ENCODE assay signal across 27 cellular contexts in the genomic region with DNA sequence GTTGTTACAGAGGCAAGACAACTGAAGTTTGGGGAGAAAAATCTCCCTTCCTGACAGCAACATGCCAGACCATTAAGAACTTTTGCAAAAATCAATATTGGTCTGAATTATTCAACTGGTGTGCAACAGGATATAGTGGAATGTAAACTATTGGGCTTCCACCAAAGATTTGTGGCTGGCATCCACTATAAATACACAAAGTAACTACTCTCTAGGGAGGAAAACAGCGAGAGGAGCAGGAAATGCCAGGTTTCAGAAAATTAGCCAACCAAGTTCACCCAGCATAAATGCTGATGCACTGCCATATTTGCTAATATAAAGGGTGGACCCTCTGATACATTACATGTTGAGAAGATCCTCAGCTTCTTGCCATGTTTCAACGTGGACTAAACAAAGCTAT.
A peak's percentile ranks its signal among the peaks of the same experiment; 100 is the strongest.
DNase-seq lines count a peak whose midpoint lies in the region; ATAC-seq and TF ChIP-seq lines count a peak whose summit lies in the region.
"Had no signal": no experiment of that assay in that cellular context is flagged by ENCODE, and none has a peak within 500 bp of the region (broad histone marks: within the 10 kb centered on the region; RNA-seq: fewer than 3 reads in every experiment).

No MANE protein-coding gene starts in this region.

- intact Hi-C loops in IMR-90 (cut with micrococcal nuclease) (no loop called here), head of caudate nucleus (cut with DNase I) (no loop called here)

- TF ChIP-seq RAD21 in IMR-90 (IDR thresholded peaks at IDR 0.05; ENCODE audit: low read length) = no peak

- peaks cover 27% of the 10 kb centered on the region for H3K4me1 ChIP-seq in BLaER1
- H3K4me1 ChIP-seq in IMR-90 (ENCODE audit: control insufficient read depth, insufficient read depth, low read length) = peaks cover 11% of the 10 kb centered on the region
- H3K4me1 ChIP-seq: left lung, suprapubic skin had no signal

- H3K27me3 ChIP-seq in BLaER1 = no peaks in the 10 kb centered on the region
- H3K27me3 ChIP-seq in IMR-90 (ENCODE audit: control insufficient read depth, insufficient read depth, low read length) = no peaks in the 10 kb centered on the region
- no peaks in the 10 kb centered on the region for H3K27me3 ChIP-seq in brain microvascular endothelial cell (replicated peaks)
- H3K27me3 ChIP-seq: left lung, suprapubic skin, upper lobe of left lung had no signal

- peak overlapping the region; percentile 68 for H3K4me2 ChIP-seq in BLaER1
- H3K4me2 ChIP-seq in IMR-90 (ENCODE audit: low read depth, low read length) = peak overlapping the region; percentile 31; the same call in 1 of the 2 replicates

- no peak for TF ChIP-seq CTCF in IMR-90 (conservative IDR thresholded peaks at IDR 0.05; ENCODE audit: low read depth, low read length)
- TF ChIP-seq CTCF in brain microvascular endothelial cell (IDR thresholded peaks at IDR 0.05; ENCODE audit: low read depth, low read length, missing control alignments) = no peak

- no peak overlapping the region for H2AK9ac ChIP-seq in IMR-90 (replicated peaks; ENCODE audit: low read depth, low read length, poor library complexity)

- DNase-seq in IMR-90 (peak; percentile 63), brain microvascular endothelial cell (peak; percentile 24), iris pigment epithelial cell (ENCODE audit: low read depth) (peak; percentile 24), NCI-H1092 (lab: John Stamatoyannopoulos, UW) (no peak), head of caudate nucleus (no peak)
- DNase-seq: activated CD4-positive, alpha-beta memory T cell treated with anti-CD3 and anti-CD28 coated beads, Interleukin-2, amount 10 ng/mL, durations not matched to agents 7 days and 5 days; activated CD4-positive, alpha-beta T cell treated with anti-CD3 and anti-CD28 coated beads for 1 hour; activated CD8-positive, alpha-beta memory T cell treated with anti-CD3 and anti-CD28 coated beads, Interleukin-2, amount 50 U/mL, for 4 hours; activated naive CD4-positive, alpha-beta T cell treated with Interleukin-2 at 50 U/mL for 16 hours; CD4-positive, CD25-positive, alpha-beta regulatory T cell; glutamatergic neuron; GOT3; islet precursor cell; left lung; MV-4-11; NCI-H146; NCI-H345; NCI-H748 treated with DMSO at 0.1 percent for 48 hours; nephron progenitor cell; Right ventricle myocardium superior; stimulated activated naive CD4-positive, alpha-beta T cell treated with Interleukin-2 at 50 U/mL for 16 hours; upper lobe of left lung had no signal

- H2BK5ac ChIP-seq in IMR-90 (ENCODE audit: low read depth, low read length, poor library complexity, severe bottlenecking) = no peak overlapping the region

- no peaks in the 10 kb centered on the region for H3K36me3 ChIP-seq in BLaER1
- peaks cover 2% of the 10 kb centered on the region; the same call in 1 of the 2 replicates for H3K36me3 ChIP-seq in IMR-90 (ENCODE audit: control insufficient read depth, insufficient read depth, low read length)
- no peaks in the 10 kb centered on the region for H3K36me3 ChIP-seq in brain microvascular endothelial cell (replicated peaks)
- H3K36me3 ChIP-seq: left lung, suprapubic skin, upper lobe of left lung had no signal

- no CpG with 5 or more reads among the region's 2 CpGs for WGBS in IMR-90 (ENCODE audit: extremely low coverage in 2 of 2, insufficient read length in 1 of 2), 2 experiments

- no peaks in the 10 kb centered on the region for H4K20me1 ChIP-seq in BLaER1
- H4K20me1 ChIP-seq in IMR-90 (ENCODE audit: insufficient read depth, low read length) = peaks cover 14% of the 10 kb centered on the region; the same call in 1 of the 2 replicates

- no TSS peak for BruUV-seq in IMR-90 (replicated peaks; lab: Mats Ljungman, UMichigan)

- TF ChIP-seq POLR2A in IMR-90 (IDR thresholded peaks at IDR 0.05; ENCODE audit: low read depth, low read length) = no peak

- peaks cover 8% of the 10 kb centered on the region for H3K9me1 ChIP-seq in IMR-90 (ENCODE audit: insufficient read depth, low read length)

- POLR2A ChIA-PET in IMR-90 (lab: Charles Lee; ENCODE audit: unreplicated experiment) = no interaction called here

- H2AFZ ChIP-seq in IMR-90 (replicated peaks; ENCODE audit: low read length, poor library complexity) = no peak overlapping the region

- H3K4me3 ChIP-seq in BLaER1 (no peak overlapping the region), IMR-90 (ENCODE audit: insufficient read depth, low read depth, low read length) (no peak overlapping the region), brain microvascular endothelial cell (ENCODE audit: low read depth, low read length) (no peak overlapping the region)
- H3K4me3 ChIP-seq: left lung, suprapubic skin, upper lobe of left lung had no signal

- H3K4ac ChIP-seq in IMR-90 (ENCODE audit: low read depth, low read length) = peak overlapping the region; percentile 41; the same call in 1 of the 2 replicates

- H4K8ac ChIP-seq in IMR-90 (ENCODE audit: low read depth in 2 of 2, low read length in 2 of 2) = no peak overlapping the region

- CTCF ChIA-PET in IMR-90 (lab: Yijun Ruan, JAX) = no interaction called here

- H2BK20ac ChIP-seq in IMR-90 (ENCODE audit: low read depth, low read length) = no peak overlapping the region

- no peak overlapping the region for H4K91ac ChIP-seq in IMR-90 (ENCODE audit: insufficient read depth, low read depth, low read length)

- H3K9me3 ChIP-seq in BLaER1 (no peaks in the 10 kb centered on the region; the same call in 1 of the 2 replicates), IMR-90 (ENCODE audit: control insufficient read depth, insufficient read depth, low read length) (no peaks in the 10 kb centered on the region)
- H3K9me3 ChIP-seq: left lung, suprapubic skin, upper lobe of left lung had no signal

- no peak overlapping the region for H4K5ac ChIP-seq in IMR-90 (ENCODE audit: low read depth, low read length)

- dilution Hi-C loops in IMR-90 (cut with HindIII; ENCODE audit: low sequenced_read_pairs, unreplicated experiment) = no loop called here

- no peak overlapping the region for H3K14ac ChIP-seq in IMR-90 (replicated peaks; ENCODE audit: low read depth, low read length)

- H3K56ac ChIP-seq in IMR-90 (ENCODE audit: extremely low read depth, insufficient read depth, low read length) = no peak overlapping the region

- H2BK15ac ChIP-seq in IMR-90 (ENCODE audit: low read depth, low read length) = no peak overlapping the region

- H3K23ac ChIP-seq in IMR-90 (ENCODE audit: low read depth, low read length) = no peak overlapping the region

- H2AK5ac ChIP-seq in IMR-90 (ENCODE audit: low read depth, low read length) = no peak overlapping the region

- in situ Hi-C loops in IMR-90 (cut with MboI; ENCODE audit: low sequenced_read_pairs) = no loop called here
- in situ Hi-C loops in brain microvascular endothelial cell (cut with HindIII; ENCODE audit: low pct_ligation_motif_present, low sequenced_read_pairs) = no loop called here

- no peak overlapping the region for H2BK120ac ChIP-seq in IMR-90 (ENCODE audit: low read depth, low read length)

- H3K27ac ChIP-seq in BLaER1 (peak overlapping the region; percentile 16; the same call in 1 of the 2 replicates), IMR-90 (ENCODE audit: insufficient read depth, low read length) (no peak overlapping the region), brain microvascular endothelial cell (no peak overlapping the region)
- H3K27ac ChIP-seq: left lung, suprapubic skin, upper lobe of left lung had no signal

- H3K9ac ChIP-seq in BLaER1 (no peak overlapping the region), IMR-90 (ENCODE audit: low read depth, low read length) (no peak overlapping the region)

- ATAC-seq in IMR-90 (ENCODE audit: low read depth) (peak; percentile 79), GM19397 (IDR thresholded peaks at IDR 0.05; ENCODE audit: unreplicated experiment) (no peak), GM18867 (IDR thresholded peaks at IDR 0.05; ENCODE audit: unreplicated experiment) (no peak)
- ATAC-seq: left lung, Panc1 had no signal

- no peak overlapping the region for H3K18ac ChIP-seq in IMR-90 (ENCODE audit: low read depth, low read length)

- H3K79me1 ChIP-seq in IMR-90 (ENCODE audit: low read depth in 1 of 2, low read length in 2 of 2) = peaks cover 6 to 32% of the 10 kb centered on the region in 2 experiments

TF ChIP-seq in IMR-90, 13 proteins besides CTCF, POLR2A, EP300 and RAD21:
- TF ChIP-seq SMC3 (IDR thresholded peaks at IDR 0.05; ENCODE audit: low read depth, low read length) (no peak), USF2 (IDR thresholded peaks at IDR 0.05; ENCODE audit: low read depth, low read length) (no peak), BHLHE40 (IDR thresholded peaks at IDR 0.05; ENCODE audit: low read depth, low read length) (no peak), FOS (IDR thresholded peaks at IDR 0.05; ENCODE audit: low read depth, low read length) (no peak), MAFK (IDR thresholded peaks at IDR 0.05; ENCODE audit: low read depth, low read length) (no peak), RCOR1 (IDR thresholded peaks at IDR 0.05; ENCODE audit: insufficient replicate concordance, low read length) (no peak), MXI1 (IDR thresholded peaks at IDR 0.05; ENCODE audit: borderline replicate concordance, low read depth, low read length) (no peak), NFE2L2 (IDR thresholded peaks at IDR 0.05; ENCODE audit: low read depth, low read length) (no peak), RFX5 (IDR thresholded peaks at IDR 0.05; ENCODE audit: low read depth, low read length) (no peak), MAZ (IDR thresholded peaks at IDR 0.05; ENCODE audit: borderline replicate concordance, low read depth, low read length) (no peak), CHD1 (IDR thresholded peaks at IDR 0.05; ENCODE audit: low read depth, low read length) (no peak), CEBPB (IDR thresholded peaks at IDR 0.05; ENCODE audit: low read depth, low read length) (no peak)
- TF ChIP-seq, protein P1, sequence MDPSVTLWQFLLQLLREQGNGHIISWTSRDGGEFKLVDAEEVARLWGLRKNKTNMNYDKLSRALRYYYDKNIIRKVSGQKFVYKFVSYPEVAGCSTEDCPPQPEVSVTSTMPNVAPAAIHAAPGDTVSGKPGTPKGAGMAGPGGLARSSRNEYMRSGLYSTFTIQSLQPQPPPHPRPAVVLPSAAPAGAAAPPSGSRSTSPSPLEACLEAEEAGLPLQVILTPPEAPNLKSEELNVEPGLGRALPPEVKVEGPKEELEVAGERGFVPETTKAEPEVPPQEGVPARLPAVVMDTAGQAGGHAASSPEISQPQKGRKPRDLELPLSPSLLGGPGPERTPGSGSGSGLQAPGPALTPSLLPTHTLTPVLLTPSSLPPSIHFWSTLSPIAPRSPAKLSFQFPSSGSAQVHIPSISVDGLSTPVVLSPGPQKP (IDR thresholded peaks at IDR 0.05; ENCODE audit: borderline replicate concordance, low read depth, low read length) = no peak
TF ChIP-seq in IMR-90: peak in this region for 0.

Comparison
In these comparisons a context has a peak if more than half of its experiments do, and no peak if none do; other contexts are left out.
1. DNase-seq: peak in IMR-90 (single experiment), brain microvascular endothelial cell (single experiment) and iris pigment epithelial cell (single experiment); none in NCI-H1092 (single experiment) and head of caudate nucleus (0 of 42).